ENCODE assay signal across 35 cellular contexts in the genomic region with DNA sequence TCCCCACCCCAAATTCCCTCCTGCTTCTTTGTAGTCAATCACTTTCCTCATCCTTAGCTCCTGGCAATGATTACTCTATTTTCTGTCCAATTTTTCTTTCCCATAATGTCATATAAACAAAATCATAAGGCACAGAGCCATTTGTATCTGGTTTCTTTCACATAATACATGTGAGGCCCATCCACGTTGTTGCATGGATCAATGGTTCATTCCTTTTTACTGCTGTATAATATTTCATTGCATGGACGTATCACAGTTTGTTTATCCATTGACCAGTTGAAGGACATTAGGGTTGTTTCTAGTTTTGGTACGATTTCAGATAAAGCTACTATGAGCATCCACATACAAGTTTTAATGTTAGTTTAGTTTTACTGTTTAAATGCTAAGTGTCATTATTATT.
"Had no signal": no experiment of that assay in that cellular context is flagged by ENCODE, and none has a peak within 500 bp of the region (broad histone marks: within the 10 kb centered on the region; RNA-seq: fewer than 3 reads in every experiment).

No MANE protein-coding gene starts in this region.

- H3K9me3 ChIP-seq: MG63 had no signal

- H3K36me3 ChIP-seq: MG63 had no signal

- H3K4me3 ChIP-seq: MG63 had no signal

- DNase-seq: Karpas-422, Kasumi-1, MG63, MM.1S, MV-4-11, NCI-H1048, NCI-H1092, NCI-H1092 treated with DMSO at 0.1 percent for 48 hours, NCI-H1105, NCI-H1105 treated with DMSO at 0.1 percent for 48 hours, NCI-H1417, NCI-H1417 treated with DMSO at 0.1 percent for 48 hours, NCI-H1436, NCI-H1436 treated with DMSO at 0.1 percent for 48 hours, NCI-H146, NCI-H1694, NCI-H1694 treated with DMSO at 0.1 percent for 48 hours, NCI-H187, NCI-H187 treated with DMSO at 0.1 percent for 48 hours, NCI-H1930, NCI-H2029, NCI-H2029 treated with DMSO at 0.1 percent for 48 hours, NCI-H2081, NCI-H2081 treated with DMSO at 0.1 percent for 48 hours, NCI-H2107, NCI-H2171, NCI-H2171 treated with DMSO at 0.1 percent for 48 hours, NCI-H2227 treated with DMSO at 0.1 percent for 48 hours, NCI-H226, NCI-H345, NCI-H446, NCI-H446 treated with DMSO at 0.1 percent for 48 hours, NCI-H510A, NCI-H510A treated with DMSO at 0.1 percent for 48 hours, NCI-H524 had no signal
